Comparison of ENCODE assay signal across 8 cellular contexts in the genomic region with DNA sequence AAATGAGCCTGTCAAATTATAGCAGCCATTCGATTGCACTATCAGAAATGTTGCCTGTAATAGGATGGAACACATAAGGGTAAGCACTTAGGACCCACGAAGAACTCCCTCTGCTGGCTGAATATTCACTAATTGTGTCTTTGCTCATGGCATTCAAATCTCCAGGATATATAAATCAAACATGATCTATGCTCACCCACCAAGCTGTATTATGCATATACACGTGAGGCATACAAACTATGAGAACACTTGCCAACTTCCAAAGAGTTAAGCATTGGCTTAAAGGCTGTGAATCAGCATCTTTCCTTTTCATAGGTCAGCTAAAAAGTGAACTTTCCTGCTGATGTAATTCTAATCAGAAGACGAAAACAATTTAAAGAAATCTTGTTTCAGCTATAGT. TPM values are rescaled to one million over a fixed set of nuclear protein-coding genes. Genes with fewer than 3 reads are reported as not detected.
DNase-seq lines count a peak whose midpoint lies in the region; ATAC-seq and TF ChIP-seq lines count a peak whose summit lies in the region.

No MANE protein-coding gene starts in this region.

- intact Hi-C loops in natural killer cell (cut with micrococcal nuclease): no loop called here

- peak; percentile 0 for DNase-seq in NCI-H146 (lab: John Stamatoyannopoulos, UW)
- DNase-seq in NCI-H146 treated with DMSO at 0.1 percent for 48 hours (lab: John Stamatoyannopoulos, UW; ENCODE audit: unreplicated experiment): no peak
- peak; percentile 35 for DNase-seq in NCI-H748 treated with DMSO at 0.1 percent for 48 hours (lab: John Stamatoyannopoulos, UW)
- DNase-seq in epithelial cell of proximal tubule (ENCODE audit: low read depth): no peak
- peak; percentile 18 for DNase-seq in skeletal muscle cell (ENCODE audit: low read depth)
- no peak for DNase-seq in stimulated activated effector memory CD8-positive, alpha-beta T cell treated with anti-CD3 and anti-CD28 coated beads, Interleukin-12 subunit alpha, Interleukin-12 subunit beta, amount 100 ng/mL, for 72 hours (ENCODE audit: low spot score in 2 of 2)
- DNase-seq in natural killer cell: no peak
- DNase-seq in GM20000 (ENCODE audit: low spot score): no peak

- no peaks in the 10 kb centered on the region for H3K4me1 Mint-ChIP-seq in stimulated activated effector memory CD8-positive, alpha-beta T cell treated with anti-CD3 and anti-CD28 coated beads, Interleukin-12 subunit alpha, Interleukin-12 subunit beta, amount 100 ng/mL, for 72 hours
- no peaks in the 10 kb centered on the region for H3K4me1 Mint-ChIP-seq in natural killer cell

- H3K36me3 Mint-ChIP-seq in stimulated activated effector memory CD8-positive, alpha-beta T cell treated with anti-CD3 and anti-CD28 coated beads, Interleukin-12 subunit alpha, Interleukin-12 subunit beta, amount 100 ng/mL, for 72 hours: no peaks in the 10 kb centered on the region
- no peaks in the 10 kb centered on the region for H3K36me3 Mint-ChIP-seq in natural killer cell

- H3K9me3 Mint-ChIP-seq in stimulated activated effector memory CD8-positive, alpha-beta T cell treated with anti-CD3 and anti-CD28 coated beads, Interleukin-12 subunit alpha, Interleukin-12 subunit beta, amount 100 ng/mL, for 72 hours: no peaks in the 10 kb centered on the region
- H3K9me3 Mint-ChIP-seq in natural killer cell: no peaks in the 10 kb centered on the region

- no peak overlapping the region for H3K4me3 ChIP-seq in epithelial cell of proximal tubule (ENCODE audit: low read depth, low read length)
- H3K4me3 ChIP-seq in skeletal muscle cell (ENCODE audit: low read depth, low read length): no peak overlapping the region

- ATAC-seq in stimulated activated effector memory CD8-positive, alpha-beta T cell treated with anti-CD3 and anti-CD28 coated beads, Interleukin-12 subunit alpha, Interleukin-12 subunit beta, amount 100 ng/mL, for 72 hours: no peak
- no peak for ATAC-seq in natural killer cell

- TF ChIP-seq CTCF in epithelial cell of proximal tubule (conservative IDR thresholded peaks at IDR 0.05; ENCODE audit: low read depth, low read length) (peak; percentile 47), natural killer cell (IDR thresholded peaks at IDR 0.05) (no peak), GM20000 (IDR thresholded peaks at IDR 0.05; ENCODE audit: extremely low read depth, missing control alignments) (no peak)

- H3K27ac Mint-ChIP-seq in stimulated activated effector memory CD8-positive, alpha-beta T cell treated with anti-CD3 and anti-CD28 coated beads, Interleukin-12 subunit alpha, Interleukin-12 subunit beta, amount 100 ng/mL, for 72 hours: no peak overlapping the region
- no peak overlapping the region for H3K27ac Mint-ChIP-seq in natural killer cell

- no peak overlapping the region for H3K4me3 Mint-ChIP-seq in stimulated activated effector memory CD8-positive, alpha-beta T cell treated with anti-CD3 and anti-CD28 coated beads, Interleukin-12 subunit alpha, Interleukin-12 subunit beta, amount 100 ng/mL, for 72 hours
- H3K4me3 Mint-ChIP-seq in natural killer cell: no peak overlapping the region

- no peaks in the 10 kb centered on the region for H3K27me3 Mint-ChIP-seq in natural killer cell (ENCODE audit: low read depth in 2 of 2)

RNA-seq across cellular contexts. Expression of a gene that starts 34.5 kb away (rescaled TPM):
- total RNA-seq in epithelial cell of proximal tubule: not detected in 2 replicates
- not detected for total RNA-seq in natural killer cell

Comparison
In these comparisons a context has a peak if more than half of its experiments do, and no peak if none do; other contexts are left out.
1. DNase-seq: peak in NCI-H146 (single experiment), NCI-H748 treated with DMSO at 0.1 percent for 48 hours (single experiment) and skeletal muscle cell (single experiment); none in NCI-H146 treated with DMSO at 0.1 percent for 48 hours (single experiment), epithelial cell of proximal tubule (single experiment), stimulated activated effector memory CD8-positive, alpha-beta T cell treated with anti-CD3 and anti-CD28 coated beads, Interleukin-12 subunit alpha, Interleukin-12 subunit beta, amount 100 ng/mL, for 72 hours (0 of 2), natural killer cell (single experiment) and GM20000 (single experiment).